12 cellular contexts compared by ENCODE assay signal in genomic region chr6:32108727-32109113, GRCh38. TPM values are rescaled to one million over a fixed set of nuclear protein-coding genes. Genes with fewer than 3 reads are reported as not detected.
A peak's percentile ranks its signal among the peaks of the same experiment; 100 is the strongest.
DNase-seq lines count a peak whose midpoint lies in the region; ATAC-seq and TF ChIP-seq lines count a peak whose summit lies in the region.
"Had no signal": no experiment of that assay in that cellular context is flagged by ENCODE, and none has a peak within 500 bp of the region (broad histone marks: within the 10 kb centered on the region; RNA-seq: fewer than 3 reads in every experiment).

No MANE protein-coding gene starts in this region.

- H3K36me3 Mint-ChIP-seq in H9 (ENCODE audit: insufficient read depth in 1 of 3, low read depth in 3 of 3) (peaks cover 0 to 3% (median 0%) of the 10 kb centered on the region in 3 experiments; a peak in 1 of 7 replicates), brain (peaks cover 7% of the 10 kb centered on the region)

- H3K4me3 Mint-ChIP-seq in H9 (peak overlapping the region in 1 of 2 experiments; percentile 44; a peak in 2 of 5 replicates), brain (peak overlapping the region in 2 of 5 experiments; percentile 10 to 30)
- H3K4me3 Mint-ChIP-seq: IgD-negative memory B cell had no signal

- no peak overlapping the region for H2BK20ac ChIP-seq in H9 (ENCODE audit: low read depth, low read length, poor library complexity, severe bottlenecking)

- H3K27me3 Mint-ChIP-seq in H9 (ENCODE audit: low read depth), result peaks cover 38% of the 10 kb centered on the region
- peaks cover 10% of the 10 kb centered on the region for H3K27me3 Mint-ChIP-seq in brain

- H2AK5ac ChIP-seq in H9 (ENCODE audit: insufficient read length, low read length), result no peak overlapping the region

- TF ChIP-seq CTCF in H9 (conservative IDR thresholded peaks at IDR 0.05) (no peak), brain (conservative IDR thresholded peaks at IDR 0.05) (no peak), left lung (IDR thresholded peaks at IDR 0.05) (no peak)

- H2BK5ac ChIP-seq in H9 (ENCODE audit: insufficient read length, low read length), result no peak overlapping the region

- H3K18ac ChIP-seq in H9 (ENCODE audit: insufficient read length, low read depth, low read length), result no peak overlapping the region

- intact Hi-C loops in left lung (cut with DNase I), result no loop called here

- H3K4me2 ChIP-seq in H9 (ENCODE audit: insufficient read depth, insufficient read length, low read length) (no peak overlapping the region), skeletal muscle satellite cell (ENCODE audit: low read length) (peak overlapping the region; percentile 69)

- H3K4me1 Mint-ChIP-seq in H9 (peaks cover 20 to 24% of the 10 kb centered on the region in 2 experiments), brain (peaks cover 26% of the 10 kb centered on the region)

- no peak overlapping the region for H3K56ac ChIP-seq in H9 (ENCODE audit: insufficient read length, low read depth, low read length)

- no peak overlapping the region for H4K5ac ChIP-seq in H9 (ENCODE audit: insufficient read length, low read depth, low read length)

- ATAC-seq in left lung (no peak), GM19328 (IDR thresholded peaks at IDR 0.05; ENCODE audit: unreplicated experiment) (no peak)

- H3K9ac ChIP-seq in H9 (ENCODE audit: extremely low read depth, insufficient read length, low read length), result no peak overlapping the region
- H3K9ac ChIP-seq in skeletal muscle satellite cell (ENCODE audit: low read depth, low read length), result no peak overlapping the region

- no peak overlapping the region for H4K8ac ChIP-seq in H9 (replicated peaks; ENCODE audit: insufficient read length, low read depth, low read length)

- no CpG with 5 or more reads among the region's 6 CpGs for WGBS in H9 (ENCODE audit: extremely low coverage, insufficient read length, low lambda C conversion rate)

- H4K91ac ChIP-seq in H9 (ENCODE audit: insufficient read length, low read depth, low read length), result no peak overlapping the region

- H3K36me3 ChIP-seq in left lung (peaks cover 0 to 5% of the 10 kb centered on the region in 2 donors), skeletal muscle satellite cell (ENCODE audit: insufficient read depth, low read length) (no peaks in the 10 kb centered on the region)

- H3K4me3 ChIP-seq in left lung (peak overlapping the region; percentile 21 to 40), skeletal muscle satellite cell (ENCODE audit: low read length) (no peak overlapping the region)

- H3K27ac Mint-ChIP-seq in H9 (peak overlapping the region in 2 of 3 experiments; percentile 21 to 28; a peak in 2 of 7 replicates), brain (peak overlapping the region in 3 of 5 experiments; percentile 16 to 76 (median 63))
- H3K27ac Mint-ChIP-seq: IgD-negative memory B cell had no signal

- H3K79me1 ChIP-seq in H9 (ENCODE audit: insufficient read depth, low read depth, low read length, poor library complexity, severe bottlenecking), result no peaks in the 10 kb centered on the region

- H2BK15ac ChIP-seq in H9 (ENCODE audit: low read depth, low read length), result no peak overlapping the region

- H3K27ac ChIP-seq in H9 (ENCODE audit: insufficient read length, low read depth, low read length), result no peak overlapping the region
- H3K27ac ChIP-seq in left lung, result peak overlapping the region; percentile 66 to 77
- H3K27ac ChIP-seq: foreskin keratinocyte, neutrophil had no signal

- H4K20me1 ChIP-seq in H9 (ENCODE audit: control insufficient read depth, insufficient read depth, insufficient read length), result no peaks in the 10 kb centered on the region

- no peak overlapping the region for H2BK120ac ChIP-seq in H9 (ENCODE audit: low read depth, low read length, poor library complexity, severe bottlenecking)

- no peak overlapping the region for H2BK12ac ChIP-seq in H9 (ENCODE audit: insufficient read length, low read depth, low read length)

- no peak overlapping the region for H3K4ac ChIP-seq in H9 (ENCODE audit: low read depth, low read length)

- H3T11ph ChIP-seq in H9 (ENCODE audit: low read length), result no peak overlapping the region

- H3K9me3 ChIP-seq in H9 (ENCODE audit: control insufficient read depth, low read depth, low read length) (no peaks in the 10 kb centered on the region), left lung (no peaks in the 10 kb centered on the region), skeletal muscle satellite cell (replicated peaks; ENCODE audit: low read length) (no peaks in the 10 kb centered on the region)
- H3K9me3 ChIP-seq: neutrophil had no signal

- H3K9me3 Mint-ChIP-seq in H9 (no peaks in the 10 kb centered on the region), brain (no peaks in the 10 kb centered on the region)
- H3K9me3 Mint-ChIP-seq: IgD-negative memory B cell had no signal

- no peak overlapping the region for H3K14ac ChIP-seq in H9 (ENCODE audit: insufficient read depth, low read length)

- no peak overlapping the region for H3K23ac ChIP-seq in H9 (ENCODE audit: insufficient read length, low read depth, low read length)

- H3K79me2 ChIP-seq in H9 (ENCODE audit: insufficient read depth, low read length), result no peaks in the 10 kb centered on the region

- H3K4me1 ChIP-seq in H9 (ENCODE audit: insufficient read depth, low read length), result no peaks in the 10 kb centered on the region; the same call in 1 of the 2 replicates
- peaks cover 13 to 46% of the 10 kb centered on the region in 2 donors for H3K4me1 ChIP-seq in left lung
- peaks cover 31% of the 10 kb centered on the region for H3K4me1 ChIP-seq in skeletal muscle satellite cell (ENCODE audit: control insufficient read depth, insufficient read depth, low read length)
- H3K4me1 ChIP-seq: foreskin keratinocyte had no signal

- H3K27me3 ChIP-seq in H9 (ENCODE audit: insufficient read depth, low read length), result no peaks in the 10 kb centered on the region; the same call in 1 of the 2 replicates
- peaks cover 0 to 44% of the 10 kb centered on the region in 2 donors for H3K27me3 ChIP-seq in left lung
- peaks cover 40% of the 10 kb centered on the region for H3K27me3 ChIP-seq in skeletal muscle satellite cell (ENCODE audit: control insufficient read depth, insufficient read depth, low read length)

- no peak overlapping the region for H2AFZ ChIP-seq in H9 (ENCODE audit: low read length)

- H3K23me2 ChIP-seq in H9 (ENCODE audit: insufficient read length, low read depth, low read length, poor library complexity, severe bottlenecking), result no peaks in the 10 kb centered on the region

- DNase-seq in H9 (no peak), left lung (no peak), LoVo (ENCODE audit: low spot score) (no peak), NCI-H1092 (lab: John Stamatoyannopoulos, UW) (no peak)
- DNase-seq in activated effector memory CD4-positive, alpha-beta T cell treated with Interleukin-2 at 50 U/mL for 16 hours, result no peak
- DNase-seq: foreskin keratinocyte, NCI-H2081 treated with DMSO at 0.1 percent for 48 hours had no signal

RNA-seq across cellular contexts. Expression of gene TNXB, which starts 0.4 kb away (rescaled TPM):
- 5.0 and 5.2 TPM in 2 replicates for total RNA-seq in H9 (2021)
- 6.8 TPM for polyA plus RNA-seq in brain (ENCODE audit: insufficient read depth, low read depth, low replicate concordance)
- total RNA-seq in left lung, result 10 to 100 TPM; 44.8 to 78.4 TPM
- total RNA-seq in skeletal muscle satellite cell (2012; rRNA removed), result 48.9 and 64.2 TPM in 2 replicates

RNA-seq across cellular contexts. Expression of gene ATF6B, which starts 19.3 kb away (rescaled TPM):
- total RNA-seq in H9 (2021) (44.0 and 45.3 TPM in 2 replicates), left lung (10 to 100 TPM; 70.7 to 72.1 TPM)
- 89.2 TPM for polyA plus RNA-seq in brain (ENCODE audit: insufficient read depth, low read depth, low replicate concordance)
- 12.2 and 14.7 TPM in 2 replicates for total RNA-seq in skeletal muscle satellite cell (2012; rRNA removed)

RNA-seq across cellular contexts. Expression of gene FKBPL, which starts 21.4 kb away (rescaled TPM):
- total RNA-seq in H9 (2021), result 10.9 and 11.1 TPM in 2 replicates
- 17.5 TPM for polyA plus RNA-seq in brain (ENCODE audit: insufficient read depth, low read depth, low replicate concordance)
- total RNA-seq in left lung, result 1 to 10 TPM; 3.6 to 5.3 TPM
- total RNA-seq in skeletal muscle satellite cell (2012; rRNA removed), result 5.8 and 6.3 TPM in 2 replicates

RNA-seq across cellular contexts. Expression of gene PRRT1, which starts 43.0 kb away (rescaled TPM):
- total RNA-seq in H9 (2021) (1.8 and 1.9 TPM in 2 replicates), left lung (1 to 10 TPM; 1.0 to 1.6 TPM)
- 48.8 TPM for polyA plus RNA-seq in brain (ENCODE audit: insufficient read depth, low read depth, low replicate concordance)
- under 0.01 TPM in 2 replicates for total RNA-seq in skeletal muscle satellite cell (2012; rRNA removed)
- polyA plus RNA-seq: IgD-negative memory B cell had no signal

RNA-seq across cellular contexts. Expression of gene PPT2, which starts 45.2 kb away (rescaled TPM):
- total RNA-seq in H9 (2021) (43.1 and 46.3 TPM in 2 replicates), left lung (10 to 100 TPM in 1 of 2 donors, 1 to 10 TPM in 1; 8.9 to 17.9 TPM)
- polyA plus RNA-seq in brain (ENCODE audit: insufficient read depth, low read depth, low replicate concordance), result 19.1 TPM
- 10.5 and 15.0 TPM in 2 replicates for total RNA-seq in skeletal muscle satellite cell (2012; rRNA removed)
